1 cellular context compared by ENCODE assay signal in genomic region chr9:89648247-89649000, GRCh38.
TF ChIP-seq lines count a peak whose summit lies in the region.

No MANE protein-coding gene starts in this region.

TF ChIP-seq in HepG2, 621 proteins besides CTCF, POLR2A, EP300 and RAD21 (continued from another document and continues in another):
- TF ChIP-seq ZBTB40 (IDR thresholded peaks at IDR 0.05) = no peak
- TF ChIP-seq ZBTB40 (CRISPR knock-in tag; IDR thresholded peaks at IDR 0.05) = peak; percentile 45; the same call in 1 of the 2 replicates
- no peak for TF ChIP-seq RBM39 (IDR thresholded peaks at IDR 0.05; ENCODE audit: low read depth, low read length, poor library complexity, severe bottlenecking)
- no peak for TF ChIP-seq ZNF607 (CRISPR knock-in tag; IDR thresholded peaks at IDR 0.05; ENCODE audit: borderline replicate concordance)
- TF ChIP-seq YEATS2 (CRISPR knock-in tag; IDR thresholded peaks at IDR 0.05; ENCODE audit: borderline replicate concordance) = peak; percentile 48; the same call in 1 of the 2 replicates
- TF ChIP-seq PHF5A (CRISPR knock-in tag; IDR thresholded peaks at IDR 0.05; ENCODE audit: low read depth, unreplicated experiment) = peak; percentile 45
- TF ChIP-seq TFDP2 (CRISPR knock-in tag; IDR thresholded peaks at IDR 0.05) = peak; percentile 65
- peak; percentile 94 for TF ChIP-seq HNF4G (IDR thresholded peaks at IDR 0.05; ENCODE audit: borderline replicate concordance, low read depth, low read length)
- peak; percentile 81; the same call in 1 of the 2 replicates for TF ChIP-seq HNF4G (CRISPR knock-in tag; IDR thresholded peaks at IDR 0.05; ENCODE audit: borderline replicate concordance, low read depth)
- TF ChIP-seq MTA3 (CRISPR knock-in tag; IDR thresholded peaks at IDR 0.05) = no peak
- no peak for TF ChIP-seq GTF2F1 (IDR thresholded peaks at IDR 0.05; ENCODE audit: low read length)
- TF ChIP-seq ZNF274 (CRISPR knock-in tag; IDR thresholded peaks at IDR 0.05) = no peak
- TF ChIP-seq E2F2 (CRISPR knock-in tag; IDR thresholded peaks at IDR 0.05; ENCODE audit: borderline replicate concordance) = no peak
- no peak for TF ChIP-seq RNF219 (CRISPR knock-in tag; IDR thresholded peaks at IDR 0.05)
- no peak for TF ChIP-seq ZNF138 (CRISPR knock-in tag; IDR thresholded peaks at IDR 0.05; ENCODE audit: low read depth)
- peak; percentile 70; the same call in 1 of the 2 replicates for TF ChIP-seq KDM6A (CRISPR knock-in tag; IDR thresholded peaks at IDR 0.05; ENCODE audit: low read depth)
- TF ChIP-seq MAX (IDR thresholded peaks at IDR 0.05) = peak; percentile 95
- no peak for TF ChIP-seq PAWR (CRISPR knock-in tag; IDR thresholded peaks at IDR 0.05; ENCODE audit: borderline replicate concordance)
- no peak; the same call in 1 of the 2 replicates for TF ChIP-seq PHF20 (CRISPR knock-in tag; IDR thresholded peaks at IDR 0.05)
- peak; percentile 63; the same call in 1 of the 2 replicates for TF ChIP-seq DMAP1 (CRISPR knock-in tag; IDR thresholded peaks at IDR 0.05)
- TF ChIP-seq CHCHD3 (CRISPR knock-in tag; IDR thresholded peaks at IDR 0.05) = no peak
- no peak; the same call in 1 of the 2 replicates for TF ChIP-seq SRY (CRISPR knock-in tag; IDR thresholded peaks at IDR 0.05)
- TF ChIP-seq RARA (CRISPR knock-in tag; IDR thresholded peaks at IDR 0.05) = peak; percentile 99
- TF ChIP-seq GZF1 (CRISPR knock-in tag; IDR thresholded peaks at IDR 0.05) = no peak
- no peak for TF ChIP-seq GABPA (IDR thresholded peaks at IDR 0.05; ENCODE audit: low read depth, low read length)
- peak; percentile 56 for TF ChIP-seq GABPA (CRISPR knock-in tag; IDR thresholded peaks at IDR 0.05; ENCODE audit: low read depth)
- no peak for TF ChIP-seq ZNF33A (CRISPR knock-in tag; IDR thresholded peaks at IDR 0.05; ENCODE audit: borderline replicate concordance)
- no peak for TF ChIP-seq MEIS1 (CRISPR knock-in tag; IDR thresholded peaks at IDR 0.05; ENCODE audit: borderline replicate concordance)
- no peak for TF ChIP-seq ZZZ3 (CRISPR knock-in tag; IDR thresholded peaks at IDR 0.05; ENCODE audit: borderline replicate concordance)
- no peak for TF ChIP-seq MED13 (CRISPR knock-in tag; IDR thresholded peaks at IDR 0.05)
- no peak for TF ChIP-seq SYNCRIP (IDR thresholded peaks at IDR 0.05; ENCODE audit: insufficient read depth, low read depth, low read length)
- no peak for TF ChIP-seq PRDM10 (CRISPR knock-in tag; IDR thresholded peaks at IDR 0.05; ENCODE audit: low read depth)
- TF ChIP-seq PRMT3 (CRISPR knock-in tag; IDR thresholded peaks at IDR 0.05; ENCODE audit: borderline replicate concordance, low read depth) = 0 out of 2 replicates have a peak, but pooled peaks have one; percentile 73
- peak; percentile 85 for TF ChIP-seq ZBTB43 (CRISPR knock-in tag; conservative IDR thresholded peaks at IDR 0.05)
- no peak for TF ChIP-seq KAT7 (CRISPR knock-in tag; IDR thresholded peaks at IDR 0.05; ENCODE audit: borderline replicate concordance)
- no peak for TF ChIP-seq GLI4 (CRISPR knock-in tag; IDR thresholded peaks at IDR 0.05; ENCODE audit: borderline replicate concordance)
- no peak for TF ChIP-seq TSC22D2 (CRISPR knock-in tag; IDR thresholded peaks at IDR 0.05; ENCODE audit: borderline replicate concordance)
- no peak for TF ChIP-seq ZNF615 (CRISPR knock-in tag; IDR thresholded peaks at IDR 0.05; ENCODE audit: borderline replicate concordance)
- TF ChIP-seq RFX3 (CRISPR knock-in tag; IDR thresholded peaks at IDR 0.05) = no peak
- peak; percentile 34; the same call in 1 of the 2 replicates for TF ChIP-seq SPEN (CRISPR knock-in tag; IDR thresholded peaks at IDR 0.05; ENCODE audit: low read depth)
- TF ChIP-seq ZNF530 (CRISPR knock-in tag; IDR thresholded peaks at IDR 0.05; ENCODE audit: low read depth) = no peak
- peak; percentile 87 for TF ChIP-seq TFE3 (CRISPR knock-in tag; IDR thresholded peaks at IDR 0.05)
- no peak for TF ChIP-seq IKZF4 (CRISPR knock-in tag; IDR thresholded peaks at IDR 0.05; ENCODE audit: borderline replicate concordance, low read depth, not compliant biosample characterization)
- TF ChIP-seq GPN1 (CRISPR knock-in tag; IDR thresholded peaks at IDR 0.05; ENCODE audit: borderline replicate concordance) = no peak
